ENCODE assay signal across 25 cellular contexts in the genomic region with DNA sequence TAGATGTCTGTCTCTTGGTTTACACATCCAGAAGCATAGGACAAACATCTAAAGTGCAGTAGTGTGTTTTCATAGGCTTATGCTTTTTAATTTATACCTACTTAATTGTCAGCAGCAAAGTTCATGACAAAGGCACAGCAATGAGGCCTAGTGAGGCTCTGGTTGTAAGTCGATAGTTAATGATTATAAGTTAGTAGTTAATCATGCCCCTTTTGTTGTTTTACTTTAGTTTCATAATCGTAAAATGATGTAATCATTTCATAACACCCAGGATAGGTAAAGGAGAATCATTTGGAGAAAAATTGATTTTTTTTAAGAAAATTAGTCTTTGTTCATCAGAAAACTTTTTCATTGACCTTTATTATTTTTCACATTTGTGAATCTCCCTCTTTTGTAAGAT.
"Had no signal": no experiment of that assay in that cellular context is flagged by ENCODE, and none has a peak within 500 bp of the region (broad histone marks: within the 10 kb centered on the region; RNA-seq: fewer than 3 reads in every experiment).

No MANE protein-coding gene starts in this region.

- H3K27ac ChIP-seq: breast epithelium, Peyer's patch, RWPE1, SJSA1 had no signal

- ATAC-seq: activated CD8-positive, alpha-beta memory T cell treated with anti-CD3 and anti-CD28 coated beads, Interleukin-2, amount 10 ng/mL, durations not matched to agents 7 days and 5 days; T-helper 17 cell had no signal

- H3K36me3 ChIP-seq: breast epithelium, MG63, Peyer's patch, SJSA1 had no signal

- H3K4me1 ChIP-seq: breast epithelium, Peyer's patch, SJSA1 had no signal

- H3K4me3 ChIP-seq: breast epithelium, MG63, Peyer's patch, SJSA1 had no signal

- H3K9me3 ChIP-seq: breast epithelium, MG63, Peyer's patch, SJSA1 had no signal

- H3K27me3 ChIP-seq: breast epithelium, MG63, Peyer's patch, SJSA1 had no signal

- DNase-seq: activated B cell treated with CpG ODN at 0.5 μM for 24 hours; activated CD4-positive, alpha-beta T cell treated with anti-CD3 and anti-CD28 coated beads for 1 hour; activated CD4-positive, alpha-beta T cell treated with anti-CD3 and anti-CD28 coated beads, Interleukin-2, amount 10 ng/mL, durations not matched to agents 24 days and 14 days; activated CD4-positive, alpha-beta T cell treated with anti-CD3 and anti-CD28 coated beads, Interleukin-2, amount 50 U/mL, for 48 hours; activated CD8-positive, alpha-beta memory T cell treated with anti-CD3 and anti-CD28 coated beads, Interleukin-2, amount 10 ng/mL, durations not matched to agents 7 days and 5 days; activated effector memory CD4-positive, alpha-beta T cell treated with Interleukin-2 at 50 U/mL for 16 hours; activated naive CD4-positive, alpha-beta T cell; activated T-cell treated with anti-CD3 and anti-CD28 coated beads, Interleukin-2, amount 50 U/mL, for 24 hours; aorta; central memory CD4-positive, alpha-beta T cell; MG63; MV-4-11; NCI-H1092 treated with DMSO at 0.1 percent for 48 hours; NCI-H1417 treated with DMSO at 0.1 percent for 48 hours; NCI-H1694 treated with DMSO at 0.1 percent for 48 hours; NCI-H2081 treated with DMSO at 0.1 percent for 48 hours; NCI-H446; NCI-H524; Peyer's patch; Right ventricle myocardium superior; T-helper 17 cell; T-helper 9 cell had no signal
